10 cellular contexts compared by ENCODE assay signal in genomic region chr20:37282558-37282957, GRCh38. TPM values are rescaled to one million over a fixed set of nuclear protein-coding genes. Genes with fewer than 3 reads are reported as not detected.
DNase-seq lines count a peak whose midpoint lies in the region; ATAC-seq and TF ChIP-seq lines count a peak whose summit lies in the region.
"Had no signal": no experiment of that assay in that cellular context is flagged by ENCODE, and none has a peak within 500 bp of the region (broad histone marks: within the 10 kb centered on the region; RNA-seq: fewer than 3 reads in every experiment).

No MANE protein-coding gene starts in this region.

- peaks cover 26% of the 10 kb centered on the region for H3K4me1 Mint-ChIP-seq in nephron progenitor cell
- no peaks in the 10 kb centered on the region for H3K4me1 Mint-ChIP-seq in activated T-helper 17 cell treated with anti-CD3 and anti-CD28 coated beads, Interleukin-2, amount 50 U/mL, for 72 hours

- peak; percentile 84 for DNase-seq in AG20443 (ENCODE audit: low spot score)
- DNase-seq in M059J (ENCODE audit: low read depth) = peak; percentile 65
- DNase-seq in choroid plexus epithelial cell (ENCODE audit: low read depth) = peak; percentile 90
- DNase-seq in nephron progenitor cell = no peak
- DNase-seq in COR-L47 (lab: John Stamatoyannopoulos, UW) = no peak
- DNase-seq in cortex of kidney (lab: John Stamatoyannopoulos, UW) = no peak
- DNase-seq in GM20000 (ENCODE audit: low spot score) = no peak
- DNase-seq: NCI-H2107 had no signal

- H3K4me3 ChIP-seq in choroid plexus epithelial cell (ENCODE audit: low read depth, low read length) = no peak overlapping the region
- H3K4me3 ChIP-seq: prostate gland had no signal

- H3K9me3 Mint-ChIP-seq in nephron progenitor cell = no peaks in the 10 kb centered on the region
- no peaks in the 10 kb centered on the region for H3K9me3 Mint-ChIP-seq in activated T-helper 17 cell treated with anti-CD3 and anti-CD28 coated beads, Interleukin-2, amount 50 U/mL, for 72 hours

- peaks cover 21% of the 10 kb centered on the region for H3K27me3 Mint-ChIP-seq in nephron progenitor cell (ENCODE audit: low read depth, poor library complexity)
- H3K27me3 Mint-ChIP-seq in activated T-helper 17 cell treated with anti-CD3 and anti-CD28 coated beads, Interleukin-2, amount 50 U/mL, for 72 hours = no peaks in the 10 kb centered on the region

- no peaks in the 10 kb centered on the region for H3K36me3 Mint-ChIP-seq in nephron progenitor cell (ENCODE audit: low read depth)
- no peaks in the 10 kb centered on the region for H3K36me3 Mint-ChIP-seq in activated T-helper 17 cell treated with anti-CD3 and anti-CD28 coated beads, Interleukin-2, amount 50 U/mL, for 72 hours (ENCODE audit: low read depth)

- TF ChIP-seq CTCF in choroid plexus epithelial cell (conservative IDR thresholded peaks at IDR 0.05; ENCODE audit: low read depth, low read length) (peak; percentile 77), nephron progenitor cell (IDR thresholded peaks at IDR 0.05) (no peak), GM20000 (IDR thresholded peaks at IDR 0.05; ENCODE audit: extremely low read depth, missing control alignments) (no peak)

- peak overlapping the region; percentile 9 for H3K27ac Mint-ChIP-seq in nephron progenitor cell
- no peak overlapping the region for H3K27ac Mint-ChIP-seq in activated T-helper 17 cell treated with anti-CD3 and anti-CD28 coated beads, Interleukin-2, amount 50 U/mL, for 72 hours

- H3K4me3 Mint-ChIP-seq in nephron progenitor cell = no peak overlapping the region
- no peak overlapping the region for H3K4me3 Mint-ChIP-seq in activated T-helper 17 cell treated with anti-CD3 and anti-CD28 coated beads, Interleukin-2, amount 50 U/mL, for 72 hours

- ATAC-seq in activated T-helper 17 cell treated with anti-CD3 and anti-CD28 coated beads, Interleukin-2, amount 50 U/mL, for 72 hours (replicated peaks) = no peak

RNA-seq across cellular contexts. Expression of gene MANBAL, which starts 6.9 kb away (rescaled TPM):
- 40.3 and 45.9 TPM in 2 replicates for total RNA-seq in M059J (2014; rRNA removed; shearing (Covaris generic))
- 10 to 100 TPM; 10.5 to 14.0 TPM for total RNA-seq in activated T-helper 17 cell treated with anti-CD3 and anti-CD28 coated beads, Interleukin-2, amount 50 U/mL, for 72 hours

RNA-seq across cellular contexts. Expression of gene GHRH, which starts 20.9 kb away (rescaled TPM):
- total RNA-seq in M059J (2014; rRNA removed; shearing (Covaris generic)) = not detected in 2 replicates
- total RNA-seq in activated T-helper 17 cell treated with anti-CD3 and anti-CD28 coated beads, Interleukin-2, amount 50 U/mL, for 72 hours = not detected
- total RNA-seq: prostate gland had no signal

Comparison
In these comparisons a context has a peak if more than half of its experiments do, and no peak if none do; other contexts are left out.
1. DNase-seq: peak in AG20443 (single experiment), M059J (single experiment) and choroid plexus epithelial cell (single experiment); none in nephron progenitor cell (single experiment), COR-L47 (single experiment), cortex of kidney (single experiment) and GM20000 (single experiment).